8 cellular contexts compared by ENCODE assay signal in genomic region chr9:2271426-2271825, GRCh38.
A peak's percentile ranks its signal among the peaks of the same experiment; 100 is the strongest.
DNase-seq lines count a peak whose midpoint lies in the region; ATAC-seq and TF ChIP-seq lines count a peak whose summit lies in the region.

No MANE protein-coding gene starts in this region.

- H3K27ac Mint-ChIP-seq in neural progenitor cell (no peak overlapping the region), glutamatergic neuron (ENCODE audit: unreplicated experiment) (no peak overlapping the region)

- DNase-seq in GM13976 (ENCODE audit: low spot score) (peak; percentile 51), M059J (ENCODE audit: low read depth) (peak; percentile 50), dermis blood vessel endothelial cell (peak; percentile 63), neural progenitor cell (ENCODE audit: low spot score) (no peak), SW480 (ENCODE audit: low spot score) (no peak), glutamatergic neuron (no peak), GF-D8 (lab: John Stamatoyannopoulos, UW) (no peak)

- H2AFZ ChIP-seq in neural progenitor cell (replicated peaks) = no peak overlapping the region

- no peak overlapping the region for H3K4me2 ChIP-seq in neural progenitor cell

- H3K36me3 Mint-ChIP-seq in neural progenitor cell = no peaks in the 10 kb centered on the region
- no peaks in the 10 kb centered on the region for H3K36me3 Mint-ChIP-seq in glutamatergic neuron (ENCODE audit: unreplicated experiment)

- ATAC-seq in GM21423 (IDR thresholded peaks at IDR 0.05; ENCODE audit: unreplicated experiment) = peak; percentile 88

- H3K36me3 ChIP-seq in neural progenitor cell = no peaks in the 10 kb centered on the region

- no peak overlapping the region for H3K4me3 Mint-ChIP-seq in neural progenitor cell
- no peak overlapping the region for H3K4me3 Mint-ChIP-seq in glutamatergic neuron (ENCODE audit: unreplicated experiment)

- in situ Hi-C loops in GM13976 (cut with MboI; ENCODE audit: low sequenced_read_pairs, unreplicated experiment) = no loop called here

- H3K27me3 ChIP-seq in neural progenitor cell = peaks cover 5% of the 10 kb centered on the region

- no peaks in the 10 kb centered on the region for H3K79me2 ChIP-seq in neural progenitor cell (ENCODE audit: low read depth)

- no peak overlapping the region for H3K9ac ChIP-seq in neural progenitor cell

- no peaks in the 10 kb centered on the region for H3K27me3 Mint-ChIP-seq in neural progenitor cell (ENCODE audit: insufficient read depth, low read depth)
- no peaks in the 10 kb centered on the region for H3K27me3 Mint-ChIP-seq in glutamatergic neuron (ENCODE audit: unreplicated experiment)

- H3K9me3 ChIP-seq in neural progenitor cell (ENCODE audit: low read depth) = no peaks in the 10 kb centered on the region

- no peak overlapping the region for H3K4me3 ChIP-seq in neural progenitor cell

- peaks cover 8% of the 10 kb centered on the region for H3K4me1 ChIP-seq in neural progenitor cell

- H3K4me1 Mint-ChIP-seq in neural progenitor cell (peaks cover 7% of the 10 kb centered on the region), glutamatergic neuron (ENCODE audit: low read depth, unreplicated experiment) (peaks cover 3% of the 10 kb centered on the region)

- no peak overlapping the region for H3K27ac ChIP-seq in neural progenitor cell

- H3K9me3 Mint-ChIP-seq in neural progenitor cell (no peaks in the 10 kb centered on the region), glutamatergic neuron (ENCODE audit: unreplicated experiment) (no peaks in the 10 kb centered on the region)

- TF ChIP-seq CTCF in GM13976 (IDR thresholded peaks at IDR 0.05; ENCODE audit: borderline replicate concordance, control extremely low read depth, extremely low read depth, insufficient read depth, missing control alignments) (no peak), neural progenitor cell (IDR thresholded peaks at IDR 0.05) (no peak), glutamatergic neuron (IDR thresholded peaks at IDR 0.05; ENCODE audit: partially characterized antibody, unreplicated experiment) (no peak)

- no peaks in the 10 kb centered on the region for H4K20me1 ChIP-seq in neural progenitor cell (ENCODE audit: low read depth)

- H3F3A ChIP-seq in neural progenitor cell (ENCODE audit: low read depth) = no peaks in the 10 kb centered on the region

Comparison
In these comparisons a context has a peak if more than half of its experiments do, and no peak if none do; other contexts are left out.
1. DNase-seq: peak in GM13976 (single experiment), M059J (single experiment) and dermis blood vessel endothelial cell (single experiment); none in neural progenitor cell (single experiment), SW480 (single experiment), glutamatergic neuron (single experiment) and GF-D8 (single experiment).